In genomic region chr3:46708401-46709146, GRCh38 we compare ENCODE assay signal across 17 cellular contexts. TPM values are rescaled to one million over a fixed set of nuclear protein-coding genes. Genes with fewer than 3 reads are reported as not detected.
DNase-seq lines count a peak whose midpoint lies in the region; ATAC-seq and TF ChIP-seq lines count a peak whose summit lies in the region.
"Had no signal": no experiment of that assay in that cellular context is flagged by ENCODE, and none has a peak within 500 bp of the region (broad histone marks: within the 10 kb centered on the region; RNA-seq: fewer than 3 reads in every experiment).

No MANE protein-coding gene starts in this region.

- intact Hi-C loops in transverse colon (cut with DNase I; ENCODE audit: low total_unique reads), result loop anchor here (10.0 kb wide), 1 partner anchor 156 kb away; the partner anchor contains the start of gene MYL3

- H3K27me3 ChIP-seq in RWPE2 (ENCODE audit: insufficient read depth, poor library complexity, severe bottlenecking) (no peaks in the 10 kb centered on the region), transverse colon (peaks cover 3% of the 10 kb centered on the region)

- H3K4me1 ChIP-seq in RWPE2 (ENCODE audit: insufficient read depth, poor library complexity, severe bottlenecking) (no peaks in the 10 kb centered on the region), transverse colon (no peaks in the 10 kb centered on the region)
- H3K4me1 ChIP-seq: left lung had no signal

- ATAC-seq in activated naive CD8-positive, alpha-beta T cell treated with anti-CD3 and anti-CD28 coated beads, Interleukin-2, amount 10 ng/mL, durations not matched to agents 7 days and 5 days (ENCODE audit: low read depth), result no peak
- ATAC-seq in RWPE2 (ENCODE audit: low read depth), result no peak
- ATAC-seq: activated naive CD4-positive, alpha-beta T cell treated with anti-CD3 and anti-CD28 coated beads, Interleukin-2, amount 50 U/mL, for 72 hours; left lung; mucosa of descending colon had no signal

- H3K4me1 Mint-ChIP-seq in activated naive CD8-positive, alpha-beta T cell treated with anti-CD3 and anti-CD28 coated beads, Interleukin-2, amount 10 ng/mL, durations not matched to agents 7 days and 5 days, result no peaks in the 10 kb centered on the region
- H3K4me1 Mint-ChIP-seq in activated naive CD8-positive, alpha-beta T cell treated with anti-CD3 and anti-CD28 coated beads for 36 hours, result no peaks in the 10 kb centered on the region
- no peaks in the 10 kb centered on the region for H3K4me1 Mint-ChIP-seq in activated CD4-positive, alpha-beta memory T cell treated with anti-CD3 and anti-CD28 coated beads, Interleukin-2, amount 10 ng/mL, durations not matched to agents 7 days and 5 days

- H3K9me3 ChIP-seq in RWPE2 (ENCODE audit: severe bottlenecking) (no peaks in the 10 kb centered on the region), transverse colon (no peaks in the 10 kb centered on the region)
- H3K9me3 ChIP-seq: left lung, mucosa of descending colon, neutrophil had no signal

- H3K27ac Mint-ChIP-seq in activated naive CD8-positive, alpha-beta T cell treated with anti-CD3 and anti-CD28 coated beads, Interleukin-2, amount 10 ng/mL, durations not matched to agents 7 days and 5 days, result no peak overlapping the region
- no peak overlapping the region for H3K27ac Mint-ChIP-seq in activated naive CD8-positive, alpha-beta T cell treated with anti-CD3 and anti-CD28 coated beads for 36 hours
- no peak overlapping the region for H3K27ac Mint-ChIP-seq in activated CD4-positive, alpha-beta memory T cell treated with anti-CD3 and anti-CD28 coated beads, Interleukin-2, amount 10 ng/mL, durations not matched to agents 7 days and 5 days

- no peak for TF ChIP-seq POLR2A in transverse colon (IDR thresholded peaks at IDR 0.05)

- CTCF ChIA-PET in activated CD4-positive, alpha-beta memory T cell treated with anti-CD3 and anti-CD28 coated beads, Interleukin-2, amount 10 ng/mL, durations not matched to agents 7 days and 5 days (lab: Charles Lee), result interaction anchor here (1.0 to 1.3 kb wide), 2 partner anchors 9 to 12 kb away, joined by 3 to 4 read pairs; no protein-coding TSS in a partner anchor

- no peaks in the 10 kb centered on the region for H3K36me3 Mint-ChIP-seq in activated naive CD8-positive, alpha-beta T cell treated with anti-CD3 and anti-CD28 coated beads, Interleukin-2, amount 10 ng/mL, durations not matched to agents 7 days and 5 days
- H3K36me3 Mint-ChIP-seq in activated naive CD8-positive, alpha-beta T cell treated with anti-CD3 and anti-CD28 coated beads for 36 hours, result no peaks in the 10 kb centered on the region
- no peaks in the 10 kb centered on the region for H3K36me3 Mint-ChIP-seq in activated CD4-positive, alpha-beta memory T cell treated with anti-CD3 and anti-CD28 coated beads, Interleukin-2, amount 10 ng/mL, durations not matched to agents 7 days and 5 days (ENCODE audit: low read depth)
- H3K36me3 Mint-ChIP-seq: activated naive CD4-positive, alpha-beta T cell treated with anti-CD3 and anti-CD28 coated beads, Interleukin-2, amount 50 U/mL, for 72 hours had no signal

- no peak for TF ChIP-seq EP300 in transverse colon (IDR thresholded peaks at IDR 0.05; ENCODE audit: low read depth)

- no peak overlapping the region for H3K4me3 Mint-ChIP-seq in activated naive CD8-positive, alpha-beta T cell treated with anti-CD3 and anti-CD28 coated beads, Interleukin-2, amount 10 ng/mL, durations not matched to agents 7 days and 5 days
- H3K4me3 Mint-ChIP-seq in activated naive CD8-positive, alpha-beta T cell treated with anti-CD3 and anti-CD28 coated beads for 36 hours, result no peak overlapping the region
- H3K4me3 Mint-ChIP-seq in activated CD4-positive, alpha-beta memory T cell treated with anti-CD3 and anti-CD28 coated beads, Interleukin-2, amount 10 ng/mL, durations not matched to agents 7 days and 5 days, result no peak overlapping the region
- H3K4me3 Mint-ChIP-seq: CD4-positive, alpha-beta memory T cell had no signal

- peak; percentile 20 for DNase-seq in activated naive CD8-positive, alpha-beta T cell treated with anti-CD3 and anti-CD28 coated beads, Interleukin-2, amount 10 ng/mL, durations not matched to agents 7 days and 5 days
- DNase-seq in activated naive CD8-positive, alpha-beta T cell treated with anti-CD3 and anti-CD28 coated beads for 36 hours, result no peak
- DNase-seq in RWPE2 (ENCODE audit: low spot score) (peak; percentile 23), islet precursor cell (peak; percentile 54), transverse colon (peak; percentile 3), CD1c-positive myeloid dendritic cell (ENCODE audit: extremely low spot score) (no peak)
- no peak for DNase-seq in activated CD4-positive, alpha-beta memory T cell treated with anti-CD3 and anti-CD28 coated beads, Interleukin-2, amount 10 ng/mL, durations not matched to agents 7 days and 5 days
- DNase-seq: CD4-positive, alpha-beta memory T cell; left lung; mucosa of descending colon; NCI-H2107; NCI-H524 had no signal

- no peaks in the 10 kb centered on the region for H3K36me3 ChIP-seq in RWPE2 (ENCODE audit: low read depth)
- H3K36me3 ChIP-seq in transverse colon, result no peaks in the 10 kb centered on the region
- H3K36me3 ChIP-seq: left lung, neutrophil had no signal

- H3K27me3 Mint-ChIP-seq in activated naive CD8-positive, alpha-beta T cell treated with anti-CD3 and anti-CD28 coated beads, Interleukin-2, amount 10 ng/mL, durations not matched to agents 7 days and 5 days, result no peaks in the 10 kb centered on the region
- no peaks in the 10 kb centered on the region for H3K27me3 Mint-ChIP-seq in activated naive CD8-positive, alpha-beta T cell treated with anti-CD3 and anti-CD28 coated beads for 36 hours
- H3K27me3 Mint-ChIP-seq in activated CD4-positive, alpha-beta memory T cell treated with anti-CD3 and anti-CD28 coated beads, Interleukin-2, amount 10 ng/mL, durations not matched to agents 7 days and 5 days, result no peaks in the 10 kb centered on the region

- in situ Hi-C loops in transverse colon (cut with MboI; ENCODE audit: low pct_ligation_motif_present in 1 of 4, low pct_unique_long_range_greater_than_20kb in 1 of 4, low sequenced_read_pairs in 3 of 4), result loop anchor here (25.0 kb wide), 4 partner anchors 154 to 654 kb away; partner anchors contain the start of gene MYL3 (in 1 of the 4)

- POLR2A ChIA-PET in activated naive CD8-positive, alpha-beta T cell treated with anti-CD3 and anti-CD28 coated beads, Interleukin-2, amount 10 ng/mL, durations not matched to agents 7 days and 5 days (lab: Charles Lee), result no interaction called here
- POLR2A ChIA-PET in activated CD4-positive, alpha-beta memory T cell treated with anti-CD3 and anti-CD28 coated beads, Interleukin-2, amount 10 ng/mL, durations not matched to agents 7 days and 5 days (lab: Charles Lee), result no interaction called here

- 87% methylated on average over 9 of the region's 10 CpGs; no CpG with 5 or more reads in 1 of the 2 donors for WGBS in transverse colon (ENCODE audit: low coverage in 1 of 2), 2 donors

- no peak overlapping the region for H3K4me3 ChIP-seq in RWPE2 (ENCODE audit: severe bottlenecking)
- H3K4me3 ChIP-seq in transverse colon, result no peak overlapping the region
- H3K4me3 ChIP-seq: left lung, mucosa of descending colon had no signal

- H3K27ac ChIP-seq in RWPE2 (ENCODE audit: poor library complexity, severe bottlenecking) (no peak overlapping the region), transverse colon (no peak overlapping the region)
- H3K27ac ChIP-seq: HL-60, left lung, neutrophil had no signal

- no peaks in the 10 kb centered on the region for H3K9me3 Mint-ChIP-seq in activated naive CD8-positive, alpha-beta T cell treated with anti-CD3 and anti-CD28 coated beads, Interleukin-2, amount 10 ng/mL, durations not matched to agents 7 days and 5 days
- no peaks in the 10 kb centered on the region for H3K9me3 Mint-ChIP-seq in activated naive CD8-positive, alpha-beta T cell treated with anti-CD3 and anti-CD28 coated beads for 36 hours
- no peaks in the 10 kb centered on the region for H3K9me3 Mint-ChIP-seq in activated CD4-positive, alpha-beta memory T cell treated with anti-CD3 and anti-CD28 coated beads, Interleukin-2, amount 10 ng/mL, durations not matched to agents 7 days and 5 days
- H3K9me3 Mint-ChIP-seq: activated naive CD4-positive, alpha-beta T cell treated with anti-CD3 and anti-CD28 coated beads, Interleukin-2, amount 50 U/mL, for 72 hours; CD4-positive, alpha-beta memory T cell had no signal

- no peak for TF ChIP-seq CTCF in RWPE2 (IDR thresholded peaks at IDR 0.05; ENCODE audit: poor library complexity, severe bottlenecking)
- TF ChIP-seq CTCF in transverse colon (IDR thresholded peaks at IDR 0.05), result no peak

RNA-seq across cellular contexts. Expression of gene TMIE, which starts 7.4 kb away (rescaled TPM):
- under 1 TPM; 0.36 to 0.77 TPM for total RNA-seq in activated naive CD8-positive, alpha-beta T cell treated with anti-CD3 and anti-CD28 coated beads, Interleukin-2, amount 10 ng/mL, durations not matched to agents 7 days and 5 days
- under 1 TPM; 0.41 to 0.42 TPM for total RNA-seq in activated naive CD8-positive, alpha-beta T cell treated with anti-CD3 and anti-CD28 coated beads for 36 hours
- total RNA-seq in transverse colon, result not detected
- total RNA-seq in activated CD4-positive, alpha-beta memory T cell treated with anti-CD3 and anti-CD28 coated beads, Interleukin-2, amount 10 ng/mL, durations not matched to agents 7 days and 5 days, result under 1 TPM; 0.20 to 0.63 TPM
- total RNA-seq: G401 had no signal

RNA-seq across cellular contexts. Expression of gene PRSS50, which starts 9.1 kb away (rescaled TPM):
- total RNA-seq in activated naive CD8-positive, alpha-beta T cell treated with anti-CD3 and anti-CD28 coated beads, Interleukin-2, amount 10 ng/mL, durations not matched to agents 7 days and 5 days, result not detected
- not detected for total RNA-seq in activated naive CD8-positive, alpha-beta T cell treated with anti-CD3 and anti-CD28 coated beads for 36 hours
- under 1 TPM in 1 of 4 donors, not detected in 3; 0.14 TPM for total RNA-seq in transverse colon
- total RNA-seq in activated CD4-positive, alpha-beta memory T cell treated with anti-CD3 and anti-CD28 coated beads, Interleukin-2, amount 10 ng/mL, durations not matched to agents 7 days and 5 days, result not detected
- total RNA-seq: activated naive CD4-positive, alpha-beta T cell treated with anti-CD3 and anti-CD28 coated beads, Interleukin-2, amount 50 U/mL, for 72 hours; CD4-positive, alpha-beta memory T cell; G401; renal cortical epithelial cell had no signal

RNA-seq across cellular contexts. Expression of gene ALS2CL, which starts 15.1 kb away (rescaled TPM):
- 1 to 10 TPM; 3.6 to 4.5 TPM for total RNA-seq in activated naive CD8-positive, alpha-beta T cell treated with anti-CD3 and anti-CD28 coated beads, Interleukin-2, amount 10 ng/mL, durations not matched to agents 7 days and 5 days
- 1 to 10 TPM; 1.3 TPM for total RNA-seq in activated naive CD8-positive, alpha-beta T cell treated with anti-CD3 and anti-CD28 coated beads for 36 hours
- total RNA-seq in transverse colon, result 100 to 1,000 TPM in 2 of 4 donors, 10 to 100 TPM in 2; 67.5 to 212 (median 116) TPM
- 1 to 10 TPM; 6.9 to 7.4 TPM for total RNA-seq in activated CD4-positive, alpha-beta memory T cell treated with anti-CD3 and anti-CD28 coated beads, Interleukin-2, amount 10 ng/mL, durations not matched to agents 7 days and 5 days

Comparison
In these comparisons a context has a peak if more than half of its experiments do, and no peak if none do; other contexts are left out.
1. DNase-seq: peak in activated naive CD8-positive, alpha-beta T cell treated with anti-CD3 and anti-CD28 coated beads, Interleukin-2, amount 10 ng/mL, durations not matched to agents 7 days and 5 days (single experiment), RWPE2 (single experiment), islet precursor cell (single experiment) and transverse colon (single experiment); none in activated naive CD8-positive, alpha-beta T cell treated with anti-CD3 and anti-CD28 coated beads for 36 hours (single experiment), activated CD4-positive, alpha-beta memory T cell treated with anti-CD3 and anti-CD28 coated beads, Interleukin-2, amount 10 ng/mL, durations not matched to agents 7 days and 5 days (single experiment) and CD1c-positive myeloid dendritic cell (single experiment).
2. RNA of gene ALS2CL, which starts 15.1 kb away (total RNA-seq): 67.5 to 212 TPM in transverse colon; 6.9 to 7.4 TPM in activated CD4-positive, alpha-beta memory T cell treated with anti-CD3 and anti-CD28 coated beads, Interleukin-2, amount 10 ng/mL, durations not matched to agents 7 days and 5 days, 3.6 to 4.5 TPM in activated naive CD8-positive, alpha-beta T cell treated with anti-CD3 and anti-CD28 coated beads, Interleukin-2, amount 10 ng/mL, durations not matched to agents 7 days and 5 days and 1.3 TPM in activated naive CD8-positive, alpha-beta T cell treated with anti-CD3 and anti-CD28 coated beads for 36 hours; every median in the first group is over 4 times any median in the second.